Comparison of ENCODE assay signal across 36 cellular contexts in the genomic region with DNA sequence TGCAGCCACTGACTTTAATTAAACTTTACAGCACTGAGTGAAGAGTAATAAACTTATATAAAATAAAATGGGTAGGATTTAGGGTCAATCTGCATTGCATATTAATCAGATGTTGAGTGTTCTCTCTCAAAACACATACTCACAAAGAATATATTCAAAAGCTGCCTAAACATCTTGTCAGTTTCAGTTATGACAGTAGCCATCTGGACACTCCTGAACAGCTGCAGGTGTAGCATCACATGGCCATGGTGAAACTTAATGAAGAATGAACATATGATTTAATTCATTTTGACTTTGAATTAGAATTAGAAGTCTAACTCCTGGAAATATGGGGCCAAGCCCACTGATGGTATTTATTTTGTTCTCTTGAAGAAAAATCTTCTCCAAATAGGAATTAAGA.
"Had no signal": no experiment of that assay in that cellular context is flagged by ENCODE, and none has a peak within 500 bp of the region (broad histone marks: within the 10 kb centered on the region; RNA-seq: fewer than 3 reads in every experiment).

No MANE protein-coding gene starts in this region.

- H3K27me3 ChIP-seq: adrenal gland, body of pancreas, brain microvascular endothelial cell, breast epithelium, colonic mucosa had no signal

- H3K4me3 ChIP-seq: adrenal gland, body of pancreas, breast epithelium, colonic mucosa had no signal

- H3K27ac Mint-ChIP-seq: activated B cell treated with CpG ODN at 0.5 μM for 24 hours; activated CD4-positive, alpha-beta memory T cell treated with anti-CD3 and anti-CD28 coated beads for 36 hours; activated CD4-positive, alpha-beta T cell treated with anti-CD3 and anti-CD28 coated beads, Interleukin-2, amount 10 ng/mL, durations not matched to agents 24 days and 14 days; activated CD8-positive, alpha-beta T cell treated with anti-CD3 and anti-CD28 coated beads for 36 hours; activated naive CD4-positive, alpha-beta T cell treated with anti-CD3 and anti-CD28 coated beads for 36 hours; activated naive CD4-positive, alpha-beta T cell treated with anti-CD3 and anti-CD28 coated beads, Interleukin-2, amount 50 U/mL, for 72 hours; activated naive CD8-positive, alpha-beta T cell treated with anti-CD3 and anti-CD28 coated beads for 36 hours; activated T-helper 1 cell treated with anti-CD3 and anti-CD28 coated beads, Interleukin-12 subunit alpha, Interleukin-12 subunit beta, Interleukin-2, Interleukin-4 antibody, amounts not matched to agents 30 ng/mL and 10 ng/mL and 1 ng/mL, durations not matched to agents 14 hours and 24 hours and 36 hours; activated T-helper 17 cell treated with anti-CD3 and anti-CD28 coated beads, Interleukin-2, amount 50 U/mL, for 72 hours; T-helper 2 cell treated with Interferon-gamma antibody and Interleukin-4, amounts not matched to agents 5 μg/mL and 100 μg/mL, for 36 hours had no signal

- H3K4me1 ChIP-seq: adrenal gland, body of pancreas, breast epithelium, colonic mucosa had no signal

- DNase-seq: activated B cell treated with CpG ODN at 0.5 μM for 24 hours; activated CD4-positive, alpha-beta memory T cell treated with anti-CD3 and anti-CD28 coated beads for 36 hours; activated CD4-positive, alpha-beta T cell treated with anti-CD3 and anti-CD28 coated beads for 4 hours; activated CD4-positive, alpha-beta T cell treated with anti-CD3 and anti-CD28 coated beads, Interleukin-2, amount 10 ng/mL, durations not matched to agents 24 days and 14 days; activated CD4-positive, alpha-beta T cell treated with anti-CD3 and anti-CD28 coated beads, Interleukin-2, amount 50 U/mL, for 1 hour; activated CD4-positive, alpha-beta T cell treated with anti-CD3 and anti-CD28 coated beads, Interleukin-2, amount 50 U/mL, for 4 hours; activated CD4-positive, CD25-positive, alpha-beta regulatory T cell treated with anti-CD3 and anti-CD28 coated beads, Interleukin-2, amount 50 U/mL, for 72 hours; activated CD8-positive, alpha-beta memory T cell treated with anti-CD3 and anti-CD28 coated beads, Interleukin-2, amount 50 U/mL, for 4 hours; activated CD8-positive, alpha-beta T cell treated with anti-CD3 and anti-CD28 coated beads for 36 hours; activated effector memory CD4-positive, alpha-beta T cell treated with anti-CD3 and anti-CD28 coated beads, Interleukin-2, amount 50 U/mL, for 16 hours; activated gamma-delta T cell treated with Interleukin-2 at 50 U/mL for 16 hours; activated naive CD4-positive, alpha-beta T cell; activated naive CD4-positive, alpha-beta T cell treated with anti-CD3 and anti-CD28 coated beads for 36 hours; activated naive CD4-positive, alpha-beta T cell treated with anti-CD3 and anti-CD28 coated beads, Interleukin-2, amount 50 U/mL, for 16 hours; activated naive CD8-positive, alpha-beta T cell treated with anti-CD3 and anti-CD28 coated beads for 36 hours; activated T-cell treated with anti-CD3 and anti-CD28 coated beads for 4 hours; activated T-cell treated with anti-CD3 and anti-CD28 coated beads, Interleukin-2, amount 50 U/mL, for 1 hour; activated T-cell treated with anti-CD3 and anti-CD28 coated beads, Interleukin-2, amount 50 U/mL, for 4 hours; activated T-cell treated with anti-CD3 and anti-CD28 coated beads, Interleukin-2, amount 50 U/mL, for 72 hours; adrenal gland; amniotic stem cell; aorta; body of pancreas; brain microvascular endothelial cell; caudate nucleus; cerebellar nuclear complex; colonic mucosa; T-helper 2 cell; T-helper 9 cell had no signal

- H3K4me3 Mint-ChIP-seq: activated B cell treated with CpG ODN at 0.5 μM for 24 hours; activated CD4-positive, alpha-beta memory T cell treated with anti-CD3 and anti-CD28 coated beads for 36 hours; activated CD4-positive, alpha-beta T cell treated with anti-CD3 and anti-CD28 coated beads, Interleukin-2, amount 10 ng/mL, durations not matched to agents 24 days and 14 days; activated CD8-positive, alpha-beta T cell treated with anti-CD3 and anti-CD28 coated beads for 36 hours; activated naive CD4-positive, alpha-beta T cell treated with anti-CD3 and anti-CD28 coated beads for 36 hours; activated naive CD8-positive, alpha-beta T cell treated with anti-CD3 and anti-CD28 coated beads for 36 hours; activated T-cell treated with anti-CD3 and anti-CD28 coated beads, Interleukin-2, amount 50 U/mL, for 4 hours; activated T-cell treated with anti-CD3 and anti-CD28 coated beads, Interleukin-2, amount 50 U/mL, for 72 hours; activated T-helper 1 cell treated with anti-CD3 and anti-CD28 coated beads, Interleukin-12 subunit alpha, Interleukin-12 subunit beta, Interleukin-2, Interleukin-4 antibody, amounts not matched to agents 30 ng/mL and 10 ng/mL and 1 ng/mL, durations not matched to agents 14 hours and 24 hours and 36 hours; activated T-helper 17 cell treated with anti-CD3 and anti-CD28 coated beads, Interleukin-2, amount 50 U/mL, for 72 hours; central memory CD8-positive, alpha-beta T cell; T-helper 2 cell treated with Interferon-gamma antibody and Interleukin-4, amounts not matched to agents 5 μg/mL and 100 μg/mL, for 36 hours had no signal

- H3K36me3 ChIP-seq: adrenal gland, brain microvascular endothelial cell, breast epithelium, colonic mucosa had no signal

- H3K9me3 ChIP-seq: adrenal gland, body of pancreas, breast epithelium, colonic mucosa had no signal

- H3K36me3 Mint-ChIP-seq: activated CD4-positive, alpha-beta memory T cell treated with anti-CD3 and anti-CD28 coated beads for 36 hours; activated naive CD4-positive, alpha-beta T cell treated with anti-CD3 and anti-CD28 coated beads, Interleukin-2, amount 50 U/mL, for 72 hours; activated naive CD8-positive, alpha-beta T cell treated with anti-CD3 and anti-CD28 coated beads for 36 hours had no signal

- H3K4me1 Mint-ChIP-seq: activated B cell treated with CpG ODN at 0.5 μM for 24 hours; activated CD4-positive, alpha-beta T cell treated with anti-CD3 and anti-CD28 coated beads, Interleukin-2, amount 10 ng/mL, durations not matched to agents 24 days and 14 days; activated naive CD8-positive, alpha-beta T cell treated with anti-CD3 and anti-CD28 coated beads for 36 hours; activated T-helper 17 cell treated with anti-CD3 and anti-CD28 coated beads, Interleukin-2, amount 50 U/mL, for 72 hours; central memory CD8-positive, alpha-beta T cell had no signal

- H3K27ac ChIP-seq: adrenal gland, body of pancreas, brain microvascular endothelial cell, breast epithelium, colonic mucosa, VCaP had no signal

- H3K27me3 Mint-ChIP-seq: activated B cell treated with CpG ODN at 0.5 μM for 24 hours; activated CD4-positive, alpha-beta memory T cell treated with anti-CD3 and anti-CD28 coated beads for 36 hours; activated CD4-positive, alpha-beta T cell treated with anti-CD3 and anti-CD28 coated beads, Interleukin-2, amount 10 ng/mL, durations not matched to agents 24 days and 14 days; activated CD8-positive, alpha-beta T cell treated with anti-CD3 and anti-CD28 coated beads for 36 hours; activated naive CD8-positive, alpha-beta T cell treated with anti-CD3 and anti-CD28 coated beads for 36 hours; activated T-helper 17 cell treated with anti-CD3 and anti-CD28 coated beads, Interleukin-2, amount 50 U/mL, for 72 hours; central memory CD8-positive, alpha-beta T cell had no signal
